In genomic region chr9:97528529-97529230, GRCh38 we compare ENCODE assay signal across 12 cellular contexts. TPM values are rescaled to one million over a fixed set of nuclear protein-coding genes. Genes with fewer than 3 reads are reported as not detected.
DNase-seq lines count a peak whose midpoint lies in the region; ATAC-seq and TF ChIP-seq lines count a peak whose summit lies in the region.
"Had no signal": no experiment of that assay in that cellular context is flagged by ENCODE, and none has a peak within 500 bp of the region (broad histone marks: within the 10 kb centered on the region; RNA-seq: fewer than 3 reads in every experiment).

No MANE protein-coding gene starts in this region.

- no peak for TF ChIP-seq CTCF in GM23338 (conservative IDR thresholded peaks at IDR 0.05; ENCODE audit: low read depth in 2 of 2)

- H3K9me3 Mint-ChIP-seq in GM23338, result no peaks in the 10 kb centered on the region
- H3K9me3 Mint-ChIP-seq in stimulated activated effector memory CD8-positive, alpha-beta T cell treated with anti-CD3 and anti-CD28 coated beads, Interleukin-12 subunit alpha, Interleukin-12 subunit beta, amount 100 ng/mL, for 72 hours, result no peaks in the 10 kb centered on the region
- H3K9me3 Mint-ChIP-seq: activated T-helper 2 cell treated with anti-CD3 and anti-CD28 coated beads, Interferon-gamma antibody, Interleukin-2, Interleukin-4, amounts not matched to agents 10 μg/mL and 5 μg/mL and 100 μg/mL, durations not matched to agents 14 hours and 24 hours and 36 hours; CD8-positive, alpha-beta T cell had no signal

- H4K20me1 ChIP-seq in GM23338 (replicated peaks; ENCODE audit: insufficient read depth), result no peaks in the 10 kb centered on the region

- peak; percentile 78 for DNase-seq in GM23338 (ENCODE audit: low spot score)
- peak; percentile 7 for DNase-seq in adipocyte (ENCODE audit: low read depth)
- peak; percentile 81 for DNase-seq in iPS-NIHi11 (ENCODE audit: low spot score)
- no peak for DNase-seq in stimulated activated effector memory CD8-positive, alpha-beta T cell treated with anti-CD3 and anti-CD28 coated beads, Interleukin-12 subunit alpha, Interleukin-12 subunit beta, amount 100 ng/mL, for 72 hours (ENCODE audit: low spot score in 2 of 2)
- no peak for DNase-seq in NCI-H446 (lab: John Stamatoyannopoulos, UW)
- no peak for DNase-seq in NOMO-1 (lab: John Stamatoyannopoulos, UW; ENCODE audit: unreplicated experiment in 2 of 2)
- DNase-seq: activated CD4-positive, CD25-positive, alpha-beta regulatory T cell; CD8-positive, alpha-beta T cell; NCI-H1105 had no signal

- no peaks in the 10 kb centered on the region for H3K9me2 ChIP-seq in GM23338 (ENCODE audit: insufficient read depth)

- H3K27ac ChIP-seq in GM23338 (ENCODE audit: low read depth), result peak overlapping the region; percentile 36

- peak overlapping the region; percentile 85; the same call in 1 of the 2 replicates for H3K27ac Mint-ChIP-seq in GM23338
- H3K27ac Mint-ChIP-seq in stimulated activated effector memory CD8-positive, alpha-beta T cell treated with anti-CD3 and anti-CD28 coated beads, Interleukin-12 subunit alpha, Interleukin-12 subunit beta, amount 100 ng/mL, for 72 hours, result peak overlapping the region; percentile 8
- H3K27ac Mint-ChIP-seq: CD8-positive, alpha-beta T cell had no signal

- H3K27me3 ChIP-seq in GM23338 (ENCODE audit: insufficient read depth) (no peaks in the 10 kb centered on the region), adipocyte (replicated peaks; ENCODE audit: control insufficient read depth, insufficient read depth, low read length) (no peaks in the 10 kb centered on the region)

- H3K36me3 Mint-ChIP-seq in GM23338 (ENCODE audit: low read depth), result no peaks in the 10 kb centered on the region
- H3K36me3 Mint-ChIP-seq in stimulated activated effector memory CD8-positive, alpha-beta T cell treated with anti-CD3 and anti-CD28 coated beads, Interleukin-12 subunit alpha, Interleukin-12 subunit beta, amount 100 ng/mL, for 72 hours, result no peaks in the 10 kb centered on the region
- H3K36me3 Mint-ChIP-seq: CD8-positive, alpha-beta T cell had no signal

- H3K4me2 ChIP-seq in GM23338, result peak overlapping the region; percentile 63

- H3K9ac ChIP-seq in adipocyte (ENCODE audit: low read length), result no peak overlapping the region

- H3K4me3 ChIP-seq in GM23338, result no peak overlapping the region
- H3K4me3 ChIP-seq in adipocyte (ENCODE audit: low read length), result no peak overlapping the region

- peaks cover 32% of the 10 kb centered on the region for H3K4me1 Mint-ChIP-seq in GM23338
- peaks cover 18% of the 10 kb centered on the region for H3K4me1 Mint-ChIP-seq in stimulated activated effector memory CD8-positive, alpha-beta T cell treated with anti-CD3 and anti-CD28 coated beads, Interleukin-12 subunit alpha, Interleukin-12 subunit beta, amount 100 ng/mL, for 72 hours

- H2AFZ ChIP-seq in GM23338, result peak overlapping the region; percentile 14; the same call in 1 of the 2 replicates

- H3K79me2 ChIP-seq in GM23338 (replicated peaks; ENCODE audit: insufficient read depth), result no peaks in the 10 kb centered on the region

- H3K36me3 ChIP-seq in GM23338 (ENCODE audit: insufficient read depth) (no peaks in the 10 kb centered on the region), adipocyte (ENCODE audit: control insufficient read depth, insufficient read depth, low read length, severe bottlenecking) (no peaks in the 10 kb centered on the region)

- peaks cover 12% of the 10 kb centered on the region for H3K27me3 Mint-ChIP-seq in GM23338 (ENCODE audit: insufficient read depth, low read depth, poor library complexity)

- H3K4me3 Mint-ChIP-seq in GM23338, result peak overlapping the region; percentile 23; the same call in 2 of the 3 replicates
- no peak overlapping the region for H3K4me3 Mint-ChIP-seq in stimulated activated effector memory CD8-positive, alpha-beta T cell treated with anti-CD3 and anti-CD28 coated beads, Interleukin-12 subunit alpha, Interleukin-12 subunit beta, amount 100 ng/mL, for 72 hours
- H3K4me3 Mint-ChIP-seq: CD8-positive, alpha-beta T cell had no signal

- ATAC-seq in GM23338, result peak; percentile 92
- no peak for ATAC-seq in stimulated activated effector memory CD8-positive, alpha-beta T cell treated with anti-CD3 and anti-CD28 coated beads, Interleukin-12 subunit alpha, Interleukin-12 subunit beta, amount 100 ng/mL, for 72 hours
- ATAC-seq in HG02623 (IDR thresholded peaks at IDR 0.05; ENCODE audit: unreplicated experiment), result no peak
- ATAC-seq in HG02840 (IDR thresholded peaks at IDR 0.05; ENCODE audit: low FRiP score, unreplicated experiment), result no peak
- ATAC-seq: CD8-positive, alpha-beta T cell had no signal

- H3K9me3 ChIP-seq in adipocyte (ENCODE audit: control insufficient read depth, low read length), result peaks cover 3% of the 10 kb centered on the region

- H3K4me1 ChIP-seq in GM23338 (ENCODE audit: insufficient read depth), result peaks cover 16% of the 10 kb centered on the region
- H3K4me1 ChIP-seq in adipocyte (ENCODE audit: control insufficient read depth, insufficient read depth, low read length), result peaks cover 3% of the 10 kb centered on the region

- no peaks in the 10 kb centered on the region for H3F3A ChIP-seq in GM23338 (replicated peaks; ENCODE audit: low read depth)

TF ChIP-seq in GM23338, 12 proteins besides CTCF, POLR2A, EP300 and RAD21:
- no peak for TF ChIP-seq ZNF331 (CRISPR knock-in tag; IDR thresholded peaks at IDR 0.05; ENCODE audit: low read depth)
- TF ChIP-seq, protein P1, sequence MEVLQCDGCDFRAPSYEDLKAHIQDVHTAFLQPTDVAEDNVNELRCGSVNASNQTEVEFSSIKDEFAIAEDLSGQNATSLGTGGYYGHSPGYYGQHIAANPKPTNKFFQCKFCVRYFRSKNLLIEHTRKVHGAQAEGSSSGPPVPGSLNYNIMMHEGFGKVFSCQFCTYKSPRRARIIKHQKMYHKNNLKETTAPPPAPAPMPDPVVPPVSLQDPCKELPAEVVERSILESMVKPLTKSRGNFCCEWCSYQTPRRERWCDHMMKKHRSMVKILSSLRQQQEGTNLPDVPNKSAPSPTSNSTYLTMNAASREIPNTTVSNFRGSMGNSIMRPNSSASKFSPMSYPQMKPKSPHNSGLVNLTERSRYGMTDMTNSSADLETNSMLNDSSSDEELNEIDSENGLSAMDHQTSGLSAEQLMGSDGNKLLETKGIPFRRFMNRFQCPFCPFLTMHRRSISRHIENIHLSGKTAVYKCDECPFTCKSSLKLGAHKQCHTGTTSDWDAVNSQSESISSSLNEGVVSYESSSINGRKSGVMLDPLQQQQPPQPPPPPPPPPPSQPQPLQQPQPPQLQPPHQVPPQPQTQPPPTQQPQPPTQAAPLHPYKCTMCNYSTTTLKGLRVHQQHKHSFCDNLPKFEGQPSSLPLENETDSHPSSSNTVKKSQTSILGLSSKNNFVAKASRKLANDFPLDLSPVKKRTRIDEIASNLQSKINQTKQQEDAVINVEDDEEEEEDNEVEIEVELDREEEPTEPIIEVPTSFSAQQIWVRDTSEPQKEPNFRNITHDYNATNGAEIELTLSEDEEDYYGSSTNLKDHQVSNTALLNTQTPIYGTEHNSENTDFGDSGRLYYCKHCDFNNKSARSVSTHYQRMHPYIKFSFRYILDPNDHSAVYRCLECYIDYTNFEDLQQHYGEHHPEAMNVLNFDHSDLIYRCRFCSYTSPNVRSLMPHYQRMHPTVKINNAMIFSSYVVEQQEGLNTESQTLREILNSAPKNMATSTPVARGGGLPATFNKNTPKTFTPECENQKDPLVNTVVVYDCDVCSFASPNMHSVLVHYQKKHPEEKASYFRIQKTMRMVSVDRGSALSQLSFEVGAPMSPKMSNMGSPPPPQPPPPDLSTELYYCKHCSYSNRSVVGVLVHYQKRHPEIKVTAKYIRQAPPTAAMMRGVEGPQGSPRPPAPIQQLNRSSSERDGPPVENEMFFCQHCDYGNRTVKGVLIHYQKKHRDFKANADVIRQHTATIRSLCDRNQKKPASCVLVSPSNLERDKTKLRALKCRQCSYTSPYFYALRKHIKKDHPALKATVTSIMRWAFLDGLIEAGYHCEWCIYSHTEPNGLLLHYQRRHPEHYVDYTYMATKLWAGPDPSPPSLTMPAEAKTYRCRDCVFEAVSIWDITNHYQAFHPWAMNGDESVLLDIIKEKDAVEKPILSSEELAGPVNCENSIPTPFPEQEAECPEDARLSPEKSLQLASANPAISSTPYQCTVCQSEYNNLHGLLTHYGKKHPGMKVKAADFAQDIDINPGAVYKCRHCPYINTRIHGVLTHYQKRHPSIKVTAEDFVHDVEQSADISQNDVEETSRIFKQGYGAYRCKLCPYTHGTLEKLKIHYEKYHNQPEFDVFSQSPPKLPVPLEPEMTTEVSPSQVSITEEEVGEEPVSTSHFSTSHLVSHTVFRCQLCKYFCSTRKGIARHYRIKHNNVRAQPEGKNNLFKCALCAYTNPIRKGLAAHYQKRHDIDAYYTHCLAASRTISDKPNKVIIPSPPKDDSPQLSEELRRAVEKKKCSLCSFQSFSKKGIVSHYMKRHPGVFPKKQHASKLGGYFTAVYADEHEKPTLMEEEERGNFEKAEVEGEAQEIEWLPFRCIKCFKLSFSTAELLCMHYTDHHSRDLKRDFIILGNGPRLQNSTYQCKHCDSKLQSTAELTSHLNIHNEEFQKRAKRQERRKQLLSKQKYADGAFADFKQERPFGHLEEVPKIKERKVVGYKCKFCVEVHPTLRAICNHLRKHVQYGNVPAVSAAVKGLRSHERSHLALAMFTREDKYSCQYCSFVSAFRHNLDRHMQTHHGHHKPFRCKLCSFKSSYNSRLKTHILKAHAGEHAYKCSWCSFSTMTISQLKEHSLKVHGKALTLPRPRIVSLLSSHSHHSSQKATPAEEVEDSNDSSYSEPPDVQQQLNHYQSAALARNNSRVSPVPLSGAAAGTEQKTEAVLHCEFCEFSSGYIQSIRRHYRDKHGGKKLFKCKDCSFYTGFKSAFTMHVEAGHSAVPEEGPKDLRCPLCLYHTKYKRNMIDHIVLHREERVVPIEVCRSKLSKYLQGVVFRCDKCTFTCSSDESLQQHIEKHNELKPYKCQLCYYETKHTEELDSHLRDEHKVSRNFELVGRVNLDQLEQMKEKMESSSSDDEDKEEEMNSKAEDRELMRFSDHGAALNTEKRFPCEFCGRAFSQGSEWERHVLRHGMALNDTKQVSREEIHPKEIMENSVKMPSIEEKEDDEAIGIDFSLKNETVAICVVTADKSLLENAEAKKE (CRISPR knock-in tag; IDR thresholded peaks at IDR 0.05), result peak; percentile 63
- no peak for TF ChIP-seq NANOG (IDR thresholded peaks at IDR 0.05; ENCODE audit: borderline replicate concordance)
- TF ChIP-seq, protein P2, sequence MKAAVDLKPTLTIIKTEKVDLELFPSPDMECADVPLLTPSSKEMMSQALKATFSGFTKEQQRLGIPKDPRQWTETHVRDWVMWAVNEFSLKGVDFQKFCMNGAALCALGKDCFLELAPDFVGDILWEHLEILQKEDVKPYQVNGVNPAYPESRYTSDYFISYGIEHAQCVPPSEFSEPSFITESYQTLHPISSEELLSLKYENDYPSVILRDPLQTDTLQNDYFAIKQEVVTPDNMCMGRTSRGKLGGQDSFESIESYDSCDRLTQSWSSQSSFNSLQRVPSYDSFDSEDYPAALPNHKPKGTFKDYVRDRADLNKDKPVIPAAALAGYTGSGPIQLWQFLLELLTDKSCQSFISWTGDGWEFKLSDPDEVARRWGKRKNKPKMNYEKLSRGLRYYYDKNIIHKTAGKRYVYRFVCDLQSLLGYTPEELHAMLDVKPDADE (IDR thresholded peaks at IDR 0.05), result no peak

RNA-seq across cellular contexts. Expression of gene TMOD1, which starts 27.2 kb away (rescaled TPM):
- 0.43 and 0.69 TPM in 2 replicates for total RNA-seq in GM23338 (2014; rRNA removed; shearing (Covaris generic))
- 4.1 and 4.5 TPM in 2 replicates for polyA plus RNA-seq in GM23338 (2016; fragmentation: Nextera tagmentation; extraction: Ambion mirVana)

Comparison
In these comparisons a context has a peak if more than half of its experiments do, and no peak if none do; other contexts are left out.
1. DNase-seq: peak in GM23338 (single experiment), adipocyte (single experiment) and iPS-NIHi11 (single experiment); none in stimulated activated effector memory CD8-positive, alpha-beta T cell treated with anti-CD3 and anti-CD28 coated beads, Interleukin-12 subunit alpha, Interleukin-12 subunit beta, amount 100 ng/mL, for 72 hours (0 of 2), NCI-H446 (0 of 2) and NOMO-1 (0 of 2).